In genomic region chr10:8102708-8103401, GRCh38 we compare ENCODE assay signal across 1 cellular context.
TF ChIP-seq lines count a peak whose summit lies in the region.

No MANE protein-coding gene starts in this region.

TF ChIP-seq in HepG2, 621 proteins besides CTCF, POLR2A, EP300 and RAD21 (continued from another document):
- no peak for TF ChIP-seq CBX1 (IDR thresholded peaks at IDR 0.05; ENCODE audit: low read depth)
- TF ChIP-seq ZFP62 (CRISPR knock-in tag; IDR thresholded peaks at IDR 0.05): no peak
- no peak for TF ChIP-seq TIGD3 (CRISPR knock-in tag; IDR thresholded peaks at IDR 0.05; ENCODE audit: borderline replicate concordance)
- no peak for TF ChIP-seq ZNF7 (CRISPR knock-in tag; IDR thresholded peaks at IDR 0.05)
- no peak for TF ChIP-seq ZUFSP (CRISPR knock-in tag; IDR thresholded peaks at IDR 0.05; ENCODE audit: borderline replicate concordance)
